In genomic region chr9:98869078-98869745, GRCh38 we compare ENCODE assay signal across 23 cellular contexts.
"Had no signal": no experiment of that assay in that cellular context is flagged by ENCODE, and none has a peak within 500 bp of the region (broad histone marks: within the 10 kb centered on the region; RNA-seq: fewer than 3 reads in every experiment).

No MANE protein-coding gene starts in this region.

- DNase-seq: activated CD4-positive, alpha-beta T cell treated with anti-CD3 and anti-CD28 coated beads for 48 hours; activated CD4-positive, alpha-beta T cell treated with anti-CD3 and anti-CD28 coated beads, Interleukin-2, amount 50 U/mL, for 48 hours; activated CD8-positive, alpha-beta memory T cell treated with anti-CD3 and anti-CD28 coated beads for 24 hours; activated effector memory CD4-positive, alpha-beta T cell treated with Interleukin-2 at 50 U/mL for 16 hours; activated naive CD4-positive, alpha-beta T cell treated with Interleukin-2 at 50 U/mL for 16 hours; anterior cingulate cortex; endodermal cell; foreskin fibroblast; mucosa of descending colon; stimulated activated CD4-positive, alpha-beta T cell treated with anti-CD3 and anti-CD28 coated beads, Interleukin-12 subunit alpha, Interleukin-12 subunit beta, amount 100 ng/mL, for 4 hours; stimulated activated CD4-positive, alpha-beta T cell treated with anti-CD3 and anti-CD28 coated beads, Interleukin-4, amount 100 ng/mL, for 1 hour; trophoblast cell; WERI-Rb-1 had no signal

- ATAC-seq: activated CD4-positive, CD25-positive, alpha-beta regulatory T cell treated with anti-CD3 and anti-CD28 coated beads, Interleukin-2, amount 50 U/mL, for 24 hours; esophagus mucosa; mucosa of descending colon; natural killer cell treated with Interleukin-12 subunit alpha and Interleukin-12 subunit beta and Interleukin-15 and Interleukin-18, amount 100 ng/mL, for 72 hours; sciatic nerve had no signal

- FAIRE-seq: islet of Langerhans, TTC549, urothelium cell line had no signal

- H3K4me3 ChIP-seq: cardiac muscle cell, mucosa of descending colon, skin epidermis, thoracic aorta had no signal

- H3K27ac ChIP-seq: cardiac muscle cell, thoracic aorta, WERI-Rb-1 had no signal

- H3K27me3 ChIP-seq: cardiac muscle cell had no signal

- H3K36me3 ChIP-seq: cardiac muscle cell, thoracic aorta, WERI-Rb-1 had no signal

- H3K9me3 ChIP-seq: mucosa of descending colon, thoracic aorta had no signal
